1 cellular context compared by ENCODE assay signal in genomic region chr3:65786891-65787290, GRCh38.
TF ChIP-seq lines count a peak whose summit lies in the region.

No MANE protein-coding gene starts in this region.

TF ChIP-seq in SK-N-SH, 30 proteins besides CTCF, POLR2A, EP300 and RAD21 (continued from another document):
- TF ChIP-seq USF1 (IDR thresholded peaks at IDR 0.05; ENCODE audit: borderline replicate concordance, low read depth) = no peak
- TF ChIP-seq, protein P1, sequence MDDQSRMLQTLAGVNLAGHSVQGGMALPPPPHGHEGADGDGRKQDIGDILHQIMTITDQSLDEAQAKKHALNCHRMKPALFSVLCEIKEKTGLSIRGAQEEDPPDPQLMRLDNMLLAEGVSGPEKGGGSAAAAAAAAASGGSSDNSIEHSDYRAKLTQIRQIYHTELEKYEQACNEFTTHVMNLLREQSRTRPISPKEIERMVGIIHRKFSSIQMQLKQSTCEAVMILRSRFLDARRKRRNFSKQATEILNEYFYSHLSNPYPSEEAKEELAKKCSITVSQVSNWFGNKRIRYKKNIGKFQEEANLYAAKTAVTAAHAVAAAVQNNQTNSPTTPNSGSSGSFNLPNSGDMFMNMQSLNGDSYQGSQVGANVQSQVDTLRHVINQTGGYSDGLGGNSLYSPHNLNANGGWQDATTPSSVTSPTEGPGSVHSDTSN (IDR thresholded peaks at IDR 0.05) = no peak
- TF ChIP-seq SMC3 (IDR thresholded peaks at IDR 0.05; ENCODE audit: low read depth, low read length) = no peak
- no peak for TF ChIP-seq REST (IDR thresholded peaks at IDR 0.05; ENCODE audit: low read depth, low read length)
- TF ChIP-seq, protein P2, sequence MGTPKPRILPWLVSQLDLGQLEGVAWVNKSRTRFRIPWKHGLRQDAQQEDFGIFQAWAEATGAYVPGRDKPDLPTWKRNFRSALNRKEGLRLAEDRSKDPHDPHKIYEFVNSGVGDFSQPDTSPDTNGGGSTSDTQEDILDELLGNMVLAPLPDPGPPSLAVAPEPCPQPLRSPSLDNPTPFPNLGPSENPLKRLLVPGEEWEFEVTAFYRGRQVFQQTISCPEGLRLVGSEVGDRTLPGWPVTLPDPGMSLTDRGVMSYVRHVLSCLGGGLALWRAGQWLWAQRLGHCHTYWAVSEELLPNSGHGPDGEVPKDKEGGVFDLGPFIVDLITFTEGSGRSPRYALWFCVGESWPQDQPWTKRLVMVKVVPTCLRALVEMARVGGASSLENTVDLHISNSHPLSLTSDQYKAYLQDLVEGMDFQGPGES (IDR thresholded peaks at IDR 0.05; ENCODE audit: low read depth, low read length) = no peak
- no peak for TF ChIP-seq RFX5 (IDR thresholded peaks at IDR 0.05; ENCODE audit: low read length)
- TF ChIP-seq MXI1 (IDR thresholded peaks at IDR 0.05; ENCODE audit: low read depth, low read length) = no peak
- no peak for TF ChIP-seq FOXJ3 (CRISPR knock-in tag; IDR thresholded peaks at IDR 0.05)
- TF ChIP-seq GABPA (IDR thresholded peaks at IDR 0.05; ENCODE audit: low read depth) = no peak
- TF ChIP-seq ZBTB33 (IDR thresholded peaks at IDR 0.05; ENCODE audit: borderline replicate concordance, low read depth) = no peak
- TF ChIP-seq GATA2 (CRISPR knock-in tag; IDR thresholded peaks at IDR 0.05) = no peak
- TF ChIP-seq CHD2 (IDR thresholded peaks at IDR 0.05; ENCODE audit: low read length, partially characterized antibody) = no peak
- no peak for TF ChIP-seq TCF12 (IDR thresholded peaks at IDR 0.05)
- no peak for TF ChIP-seq MAX (IDR thresholded peaks at IDR 0.05; ENCODE audit: low read depth)
- TF ChIP-seq YY1 (IDR thresholded peaks at IDR 0.05; ENCODE audit: low read depth) = no peak
- TF ChIP-seq FOSL2 (IDR thresholded peaks at IDR 0.05; ENCODE audit: borderline replicate concordance, low read depth) = no peak
